Comparison of ENCODE assay signal across 8 cellular contexts in genomic region chr12:88578821-88579518, GRCh38. TPM values are rescaled to one million over a fixed set of nuclear protein-coding genes. Genes with fewer than 3 reads are reported as not detected.
DNase-seq lines count a peak whose midpoint lies in the region; ATAC-seq and TF ChIP-seq lines count a peak whose summit lies in the region.

No MANE protein-coding gene starts in this region.

- H3K27me3 ChIP-seq in GM23338 (ENCODE audit: insufficient read depth) = peaks cover 43% of the 10 kb centered on the region
- H3K27me3 ChIP-seq in tibial artery = no peaks in the 10 kb centered on the region

- H3K36me3 ChIP-seq in GM23338 (ENCODE audit: insufficient read depth) (no peaks in the 10 kb centered on the region), tibial artery (no peaks in the 10 kb centered on the region)

- no peak overlapping the region for H3K27ac Mint-ChIP-seq in GM23338
- no peak overlapping the region for H3K27ac Mint-ChIP-seq in activated CD8-positive, alpha-beta memory T cell treated with anti-CD3 and anti-CD28 coated beads, Interleukin-2, amount 10 ng/mL, durations not matched to agents 7 days and 5 days
- no peak overlapping the region for H3K27ac Mint-ChIP-seq in activated CD4-positive, alpha-beta T cell treated with anti-CD3 and anti-CD28 coated beads, Interleukin-2, amount 10 ng/mL, durations not matched to agents 24 days and 14 days

- H3K4me1 Mint-ChIP-seq in GM23338 = peaks cover 52% of the 10 kb centered on the region
- H3K4me1 Mint-ChIP-seq in activated CD8-positive, alpha-beta memory T cell treated with anti-CD3 and anti-CD28 coated beads, Interleukin-2, amount 10 ng/mL, durations not matched to agents 7 days and 5 days = peaks cover 8% of the 10 kb centered on the region
- peaks cover 5% of the 10 kb centered on the region for H3K4me1 Mint-ChIP-seq in activated CD4-positive, alpha-beta T cell treated with anti-CD3 and anti-CD28 coated beads, Interleukin-2, amount 10 ng/mL, durations not matched to agents 24 days and 14 days

- H3K27ac ChIP-seq in GM23338 (ENCODE audit: low read depth) = peak overlapping the region; percentile 2; the same call in 1 of the 2 replicates
- peak overlapping the region in 1 of 2 donors; percentile 59 for H3K27ac ChIP-seq in tibial artery

- peak overlapping the region; percentile 86 for H3K4me3 Mint-ChIP-seq in GM23338
- H3K4me3 Mint-ChIP-seq in activated CD8-positive, alpha-beta memory T cell treated with anti-CD3 and anti-CD28 coated beads, Interleukin-2, amount 10 ng/mL, durations not matched to agents 7 days and 5 days = no peak overlapping the region
- H3K4me3 Mint-ChIP-seq in activated CD4-positive, alpha-beta T cell treated with anti-CD3 and anti-CD28 coated beads, Interleukin-2, amount 10 ng/mL, durations not matched to agents 24 days and 14 days = no peak overlapping the region

- H2AFZ ChIP-seq in GM23338 = no peak overlapping the region; the same call in 1 of the 2 replicates

- CTCF ChIA-PET in activated CD8-positive, alpha-beta memory T cell treated with anti-CD3 and anti-CD28 coated beads, Interleukin-2, amount 10 ng/mL, durations not matched to agents 7 days and 5 days (lab: Charles Lee) = no interaction called here

- TF ChIP-seq CTCF in GM23338 (conservative IDR thresholded peaks at IDR 0.05; ENCODE audit: low read depth in 2 of 2) (peak; percentile 39 to 60), tibial artery (IDR thresholded peaks at IDR 0.05) (peak; percentile 20 to 21)

- H3F3A ChIP-seq in GM23338 (replicated peaks; ENCODE audit: low read depth) = no peaks in the 10 kb centered on the region

- peak overlapping the region; percentile 83 for H3K4me3 ChIP-seq in GM23338
- H3K4me3 ChIP-seq in tibial artery = peak overlapping the region; percentile 58 to 70

- peak; percentile 77 for DNase-seq in GM23338 (ENCODE audit: low spot score)
- DNase-seq in NCI-H2107 (lab: John Stamatoyannopoulos, UW) = peak; percentile 64
- DNase-seq in astrocyte of the hippocampus (ENCODE audit: low read depth, low spot score) = peak; percentile 49
- peak; percentile 76 for DNase-seq in islet precursor cell
- DNase-seq in tibial artery = peak in 1 of 2 donors; percentile 33
- no peak for DNase-seq in activated CD8-positive, alpha-beta memory T cell treated with anti-CD3 and anti-CD28 coated beads, Interleukin-2, amount 10 ng/mL, durations not matched to agents 7 days and 5 days
- DNase-seq in activated CD4-positive, alpha-beta T cell treated with anti-CD3 and anti-CD28 coated beads, Interleukin-2, amount 10 ng/mL, durations not matched to agents 24 days and 14 days = no peak

- intact Hi-C loops in tibial artery (cut with DNase I; ENCODE audit: low total_unique reads) = no loop called here
- intact Hi-C loops in activated CD4-positive, alpha-beta T cell treated with anti-CD3 and anti-CD28 coated beads, Interleukin-2, amount 10 ng/mL, durations not matched to agents 24 days and 14 days (cut with micrococcal nuclease) = no loop called here

- H3K4me2 ChIP-seq in GM23338 = peak overlapping the region; percentile 93

- no peaks in the 10 kb centered on the region for H3K9me3 ChIP-seq in tibial artery

- peaks cover 13% of the 10 kb centered on the region for H3K27me3 Mint-ChIP-seq in GM23338 (ENCODE audit: insufficient read depth, low read depth, poor library complexity)
- peaks cover 59% of the 10 kb centered on the region for H3K27me3 Mint-ChIP-seq in activated CD8-positive, alpha-beta memory T cell treated with anti-CD3 and anti-CD28 coated beads, Interleukin-2, amount 10 ng/mL, durations not matched to agents 7 days and 5 days
- H3K27me3 Mint-ChIP-seq in activated CD4-positive, alpha-beta T cell treated with anti-CD3 and anti-CD28 coated beads, Interleukin-2, amount 10 ng/mL, durations not matched to agents 24 days and 14 days = peaks cover 47% of the 10 kb centered on the region

- no peaks in the 10 kb centered on the region for H3K9me3 Mint-ChIP-seq in GM23338
- no peaks in the 10 kb centered on the region for H3K9me3 Mint-ChIP-seq in activated CD8-positive, alpha-beta memory T cell treated with anti-CD3 and anti-CD28 coated beads, Interleukin-2, amount 10 ng/mL, durations not matched to agents 7 days and 5 days (ENCODE audit: low read depth)
- no peaks in the 10 kb centered on the region for H3K9me3 Mint-ChIP-seq in activated CD4-positive, alpha-beta T cell treated with anti-CD3 and anti-CD28 coated beads, Interleukin-2, amount 10 ng/mL, durations not matched to agents 24 days and 14 days

- H4K20me1 ChIP-seq in GM23338 (replicated peaks; ENCODE audit: insufficient read depth) = peaks cover 9% of the 10 kb centered on the region; the same call in 1 of the 2 replicates

- ATAC-seq in GM23338 (peak; percentile 51), HG03039 (IDR thresholded peaks at IDR 0.05; ENCODE audit: unreplicated experiment) (no peak)
- ATAC-seq in activated CD8-positive, alpha-beta memory T cell treated with anti-CD3 and anti-CD28 coated beads, Interleukin-2, amount 10 ng/mL, durations not matched to agents 7 days and 5 days = no peak

- H3K9me2 ChIP-seq in GM23338 (ENCODE audit: insufficient read depth) = no peaks in the 10 kb centered on the region

- H3K36me3 Mint-ChIP-seq in GM23338 (ENCODE audit: low read depth) = no peaks in the 10 kb centered on the region
- H3K36me3 Mint-ChIP-seq in activated CD8-positive, alpha-beta memory T cell treated with anti-CD3 and anti-CD28 coated beads, Interleukin-2, amount 10 ng/mL, durations not matched to agents 7 days and 5 days = no peaks in the 10 kb centered on the region
- no peaks in the 10 kb centered on the region for H3K36me3 Mint-ChIP-seq in activated CD4-positive, alpha-beta T cell treated with anti-CD3 and anti-CD28 coated beads, Interleukin-2, amount 10 ng/mL, durations not matched to agents 24 days and 14 days (ENCODE audit: low read depth)

- peaks cover 48% of the 10 kb centered on the region for H3K4me1 ChIP-seq in GM23338 (ENCODE audit: insufficient read depth)
- H3K4me1 ChIP-seq in tibial artery = peaks cover 0 to 19% (median 5%) of the 10 kb centered on the region in 4 donors

- peaks cover 30% of the 10 kb centered on the region for H3K79me2 ChIP-seq in GM23338 (replicated peaks; ENCODE audit: insufficient read depth)

TF ChIP-seq in GM23338, 12 proteins besides CTCF, POLR2A, EP300 and RAD21 (continues in another document):
- TF ChIP-seq REST (IDR thresholded peaks at IDR 0.05; ENCODE audit: unreplicated experiment) (no peak), NANOG (IDR thresholded peaks at IDR 0.05; ENCODE audit: borderline replicate concordance) (no peak), ZNF114 (CRISPR knock-in tag; IDR thresholded peaks at IDR 0.05) (no peak), JUNB (IDR thresholded peaks at IDR 0.05; ENCODE audit: unreplicated experiment) (no peak), ZNF331 (CRISPR knock-in tag; IDR thresholded peaks at IDR 0.05; ENCODE audit: low read depth) (no peak)

RNA-seq across cellular contexts. Expression of gene KITLG, which starts 1.3 kb away (rescaled TPM):
- 10.7 and 12.1 TPM in 2 replicates for total RNA-seq in GM23338 (2014; rRNA removed; shearing (Covaris generic))
- polyA plus RNA-seq in GM23338 (2016; fragmentation: Nextera tagmentation; extraction: Ambion mirVana) = 2.5 and 3.1 TPM in 2 replicates
- under 1 TPM in 1 of 2 experiments, not detected in 1; 0.14 TPM for total RNA-seq in activated CD8-positive, alpha-beta memory T cell treated with anti-CD3 and anti-CD28 coated beads, Interleukin-2, amount 10 ng/mL, durations not matched to agents 7 days and 5 days
- total RNA-seq in activated CD4-positive, alpha-beta T cell treated with anti-CD3 and anti-CD28 coated beads, Interleukin-2, amount 10 ng/mL, durations not matched to agents 24 days and 14 days = 0.09 and 0.30 TPM in 2 replicates

Comparison
In these comparisons a context has a peak if more than half of its experiments do, and no peak if none do; other contexts are left out.
1. DNase-seq: peak in GM23338 (single experiment), NCI-H2107 (single experiment), astrocyte of the hippocampus (single experiment) and islet precursor cell (single experiment); none in activated CD8-positive, alpha-beta memory T cell treated with anti-CD3 and anti-CD28 coated beads, Interleukin-2, amount 10 ng/mL, durations not matched to agents 7 days and 5 days (single experiment) and activated CD4-positive, alpha-beta T cell treated with anti-CD3 and anti-CD28 coated beads, Interleukin-2, amount 10 ng/mL, durations not matched to agents 24 days and 14 days (single experiment).